In genomic region chr12:18429366-18429765, GRCh38 we compare ENCODE assay signal across 22 cellular contexts.
"Had no signal": no experiment of that assay in that cellular context is flagged by ENCODE, and none has a peak within 500 bp of the region (broad histone marks: within the 10 kb centered on the region; RNA-seq: fewer than 3 reads in every experiment).

No MANE protein-coding gene starts in this region.

- DNase-seq: colonic mucosa; dermis blood vessel endothelial cell; esophagus squamous epithelium; foreskin melanocyte; islet precursor cell; left lung; mesenchymal stem cell; midbrain; nucleus accumbens; ovary; right lobe of liver; stimulated activated CD4-positive, alpha-beta T cell treated with anti-CD3 and anti-CD28 coated beads, Interleukin-4, amount 100 ng/mL, for 1 hour; stimulated activated CD8-positive, alpha-beta memory T cell treated with anti-CD3 and anti-CD28 coated beads, Interleukin-4, amount 100 ng/mL, for 48 hours; stimulated activated naive CD8-positive, alpha-beta T cell treated with anti-CD3 and anti-CD28 coated beads, Interleukin-15, Interleukin-2, amounts not matched to agents 100 U/mL and 50 U/mL, for 24 hours; thyroid gland had no signal

- H3K4me3 ChIP-seq: colonic mucosa, esophagus squamous epithelium, left lung, lung, neural progenitor cell, ovary, right lobe of liver, suprapubic skin, thyroid gland, vagina had no signal

- H3K9ac ChIP-seq: neural progenitor cell had no signal

- H3K9me3 Mint-ChIP-seq: type B pancreatic cell had no signal

- H3K4me3 Mint-ChIP-seq: natural killer cell treated with Interleukin-12 subunit alpha and Interleukin-12 subunit beta and Interleukin-15 and Interleukin-18, amount 100 ng/mL, for 72 hours; neural progenitor cell; stimulated activated effector memory CD8-positive, alpha-beta T cell treated with anti-CD3 and anti-CD28 coated beads, Interleukin-12 subunit alpha, Interleukin-12 subunit beta, amount 100 ng/mL, for 72 hours; type B pancreatic cell had no signal

- H3K27me3 Mint-ChIP-seq: natural killer cell treated with Interleukin-12 subunit alpha and Interleukin-12 subunit beta and Interleukin-15 and Interleukin-18, amount 100 ng/mL, for 72 hours had no signal

- H3K27ac Mint-ChIP-seq: natural killer cell treated with Interleukin-12 subunit alpha and Interleukin-12 subunit beta and Interleukin-15 and Interleukin-18, amount 100 ng/mL, for 72 hours; neural progenitor cell; stimulated activated effector memory CD8-positive, alpha-beta T cell treated with anti-CD3 and anti-CD28 coated beads, Interleukin-12 subunit alpha, Interleukin-12 subunit beta, amount 100 ng/mL, for 72 hours; type B pancreatic cell had no signal

- H3K4me2 ChIP-seq: neural progenitor cell had no signal

- H3K27ac ChIP-seq: colonic mucosa, esophagus squamous epithelium, left lung, neural progenitor cell, ovary, right lobe of liver, suprapubic skin, thyroid gland, vagina had no signal

- H3K4me1 Mint-ChIP-seq: stimulated activated effector memory CD8-positive, alpha-beta T cell treated with anti-CD3 and anti-CD28 coated beads, Interleukin-12 subunit alpha, Interleukin-12 subunit beta, amount 100 ng/mL, for 72 hours had no signal

- H3K4me1 ChIP-seq: colonic mucosa, left lung, right lobe of liver, thyroid gland had no signal

- H3K27me3 ChIP-seq: colonic mucosa, esophagus squamous epithelium, left lung, neural progenitor cell, ovary, right lobe of liver, suprapubic skin, thyroid gland, vagina had no signal

- H2AFZ ChIP-seq: neural progenitor cell had no signal

- H3K36me3 ChIP-seq: colonic mucosa, left lung, neural progenitor cell, ovary, right lobe of liver, suprapubic skin, thyroid gland, vagina had no signal

- ATAC-seq: left lung; natural killer cell treated with Interleukin-12 subunit alpha and Interleukin-12 subunit beta and Interleukin-15 and Interleukin-18, amount 100 ng/mL, for 72 hours; stimulated activated effector memory CD8-positive, alpha-beta T cell treated with anti-CD3 and anti-CD28 coated beads, Interleukin-12 subunit alpha, Interleukin-12 subunit beta, amount 100 ng/mL, for 72 hours; stimulated activated naive CD8-positive, alpha-beta T cell treated with anti-CD3 and anti-CD28 coated beads, Interleukin-15, Interleukin-2, amounts not matched to agents 100 U/mL and 50 U/mL, for 24 hours had no signal

- H3K9me3 ChIP-seq: colonic mucosa, esophagus squamous epithelium, left lung, ovary, right lobe of liver, suprapubic skin, thyroid gland, vagina had no signal

- H3K36me3 Mint-ChIP-seq: neural progenitor cell; stimulated activated effector memory CD8-positive, alpha-beta T cell treated with anti-CD3 and anti-CD28 coated beads, Interleukin-12 subunit alpha, Interleukin-12 subunit beta, amount 100 ng/mL, for 72 hours had no signal
